Comparison of ENCODE assay signal across 2 cellular contexts in genomic region chr14:73230051-73230450, GRCh38.
TF ChIP-seq lines count a peak whose summit lies in the region.

No MANE protein-coding gene starts in this region.

TF ChIP-seq in IMR-90, 13 proteins besides CTCF, POLR2A, EP300 and RAD21:
- TF ChIP-seq ELK1 (IDR thresholded peaks at IDR 0.05; ENCODE audit: borderline replicate concordance, low read depth, low read length): no peak
- no peak for TF ChIP-seq FOS (IDR thresholded peaks at IDR 0.05; ENCODE audit: low read depth, low read length)
- TF ChIP-seq BHLHE40 (IDR thresholded peaks at IDR 0.05; ENCODE audit: low read depth, low read length): no peak
- no peak for TF ChIP-seq RCOR1 (IDR thresholded peaks at IDR 0.05; ENCODE audit: insufficient replicate concordance, low read length)

TF ChIP-seq in H1, 55 proteins besides CTCF, POLR2A, EP300 and RAD21:
- TF ChIP-seq CBX8 (IDR thresholded peaks at IDR 0.05; ENCODE audit: borderline replicate concordance, low read depth, low read length) (no peak), RBBP5 (IDR thresholded peaks at IDR 0.05; ENCODE audit: borderline replicate concordance, low read depth, low read length) (no peak), SUZ12 (IDR thresholded peaks at IDR 0.05; ENCODE audit: low read length) (no peak), CHD1 (IDR thresholded peaks at IDR 0.05; ENCODE audit: low read depth, low read length) (no peak), EGR1 (IDR thresholded peaks at IDR 0.05; ENCODE audit: borderline replicate concordance, low read depth, low read length) (no peak), NRF1 (IDR thresholded peaks at IDR 0.05; ENCODE audit: low read depth, low read length) (no peak), JUN (IDR thresholded peaks at IDR 0.05; ENCODE audit: low read depth, low read length) (no peak), USF2 (IDR thresholded peaks at IDR 0.05; ENCODE audit: low read length) (no peak), GABPA (IDR thresholded peaks at IDR 0.05; ENCODE audit: borderline replicate concordance, insufficient read depth, low read length) (no peak), SIN3A (conservative IDR thresholded peaks at IDR 0.05 in 1 of 2, IDR thresholded peaks at IDR 0.05 in 1 of 2; ENCODE audit: low read depth in 1 of 2, low read length in 2 of 2) (no peak), KDM5A (IDR thresholded peaks at IDR 0.05; ENCODE audit: low read length) (no peak), KDM1A (IDR thresholded peaks at IDR 0.05; ENCODE audit: borderline replicate concordance, low read length) (no peak), TEAD4 (IDR thresholded peaks at IDR 0.05; ENCODE audit: low read depth, low read length) (no peak), NANOG (IDR thresholded peaks at IDR 0.05; ENCODE audit: insufficient read depth, low read depth, low read length, poor library complexity, severe bottlenecking) (no peak)
- TF ChIP-seq, protein P1, sequence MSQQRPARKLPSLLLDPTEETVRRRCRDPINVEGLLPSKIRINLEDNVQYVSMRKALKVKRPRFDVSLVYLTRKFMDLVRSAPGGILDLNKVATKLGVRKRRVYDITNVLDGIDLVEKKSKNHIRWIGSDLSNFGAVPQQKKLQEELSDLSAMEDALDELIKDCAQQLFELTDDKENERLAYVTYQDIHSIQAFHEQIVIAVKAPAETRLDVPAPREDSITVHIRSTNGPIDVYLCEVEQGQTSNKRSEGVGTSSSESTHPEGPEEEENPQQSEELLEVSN (IDR thresholded peaks at IDR 0.05): no peak
